ENCODE assay signal across 1 cellular context in the genomic region with DNA sequence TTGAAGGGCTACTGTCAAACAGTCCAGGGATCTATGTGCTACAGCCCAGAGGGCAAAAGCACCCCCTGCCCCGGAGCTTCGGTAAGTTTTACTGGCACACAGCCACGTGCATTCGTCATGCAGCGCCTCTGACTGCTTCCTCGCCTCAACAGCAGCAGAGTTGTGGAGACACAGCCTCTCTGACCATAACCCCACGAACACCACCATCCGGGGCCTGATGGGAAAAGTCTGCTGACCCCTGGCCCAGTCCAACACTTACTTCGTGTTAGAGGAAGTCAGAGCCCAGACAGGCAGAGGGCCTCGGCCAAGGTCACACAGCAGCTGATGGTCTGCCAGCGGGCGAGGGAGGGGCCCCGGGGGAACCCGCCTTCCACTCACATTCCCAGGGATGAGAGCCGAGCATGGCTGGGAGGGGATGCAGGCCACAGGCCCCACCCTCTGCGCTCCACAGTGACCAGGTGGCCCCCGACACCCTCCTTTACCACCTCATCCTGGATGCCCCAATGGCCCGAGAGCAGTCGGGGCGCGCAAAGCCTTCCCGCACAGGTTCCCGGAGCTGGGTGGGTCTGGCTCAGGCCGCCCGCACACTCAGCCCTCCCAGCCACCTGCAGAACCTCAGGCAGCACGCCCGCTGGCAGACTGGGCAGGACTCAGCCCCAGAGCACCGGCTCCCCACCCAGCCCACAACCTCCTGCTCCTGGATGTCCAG.
TF ChIP-seq lines count a peak whose summit lies in the region.

No MANE protein-coding gene starts in this region.

TF ChIP-seq in HepG2, 621 proteins besides CTCF, POLR2A, EP300 and RAD21 (continued from another document and continues in another):
- TF ChIP-seq ZNF7 (CRISPR knock-in tag; IDR thresholded peaks at IDR 0.05) (no peak), NRL (CRISPR knock-in tag; IDR thresholded peaks at IDR 0.05; ENCODE audit: borderline replicate concordance) (no peak), KDM5B (CRISPR knock-in tag; IDR thresholded peaks at IDR 0.05; ENCODE audit: borderline replicate concordance) (no peak), EED (CRISPR knock-in tag; IDR thresholded peaks at IDR 0.05) (no peak), POLR2AphosphoS2 (IDR thresholded peaks at IDR 0.05; ENCODE audit: low read depth, low read length) (no peak), ZNF776 (CRISPR knock-in tag; IDR thresholded peaks at IDR 0.05) (0 out of 2 replicates have a peak, but pooled peaks have one; percentile 29), ZBTB42 (CRISPR knock-in tag; IDR thresholded peaks at IDR 0.05) (no peak), YY1 (IDR thresholded peaks at IDR 0.05; ENCODE audit: insufficient read depth, insufficient replicate concordance, low read depth, low read length) (no peak), POGZ (CRISPR knock-in tag; IDR thresholded peaks at IDR 0.05) (0 out of 2 replicates have a peak, but pooled peaks have one; percentile 28), KLF12 (CRISPR knock-in tag; IDR thresholded peaks at IDR 0.05; ENCODE audit: borderline replicate concordance) (no peak), HNF4G (IDR thresholded peaks at IDR 0.05; ENCODE audit: borderline replicate concordance, low read depth, low read length) (no peak; the same call in 1 of the 2 replicates), HNF4G (CRISPR knock-in tag; IDR thresholded peaks at IDR 0.05; ENCODE audit: borderline replicate concordance, low read depth) (no peak), NFE2L2 (IDR thresholded peaks at IDR 0.05; ENCODE audit: low read length) (no peak), TEAD2 (CRISPR knock-in tag; IDR thresholded peaks at IDR 0.05) (no peak), CENPX (CRISPR knock-in tag; IDR thresholded peaks at IDR 0.05) (no peak), ZNF678 (CRISPR knock-in tag; IDR thresholded peaks at IDR 0.05) (no peak), SKI (IDR thresholded peaks at IDR 0.05; ENCODE audit: partially characterized antibody) (peak; percentile 36), ZNF138 (CRISPR knock-in tag; IDR thresholded peaks at IDR 0.05; ENCODE audit: low read depth) (no peak), ZBTB20 (CRISPR knock-in tag; IDR thresholded peaks at IDR 0.05; ENCODE audit: borderline replicate concordance, low read depth) (no peak), ZIK1 (CRISPR knock-in tag; IDR thresholded peaks at IDR 0.05; ENCODE audit: borderline replicate concordance, low read depth) (no peak), THAP11 (CRISPR knock-in tag; IDR thresholded peaks at IDR 0.05) (no peak), SETDB1 (CRISPR knock-in tag; IDR thresholded peaks at IDR 0.05; ENCODE audit: borderline replicate concordance) (no peak), ZNF709 (CRISPR knock-in tag; IDR thresholded peaks at IDR 0.05) (no peak), SNAPC2 (CRISPR knock-in tag; IDR thresholded peaks at IDR 0.05) (no peak), HOXA9 (CRISPR knock-in tag; IDR thresholded peaks at IDR 0.05; ENCODE audit: borderline replicate concordance) (no peak), PHF5A (CRISPR knock-in tag; IDR thresholded peaks at IDR 0.05; ENCODE audit: low read depth, unreplicated experiment) (no peak)
- TF ChIP-seq, protein P1, sequence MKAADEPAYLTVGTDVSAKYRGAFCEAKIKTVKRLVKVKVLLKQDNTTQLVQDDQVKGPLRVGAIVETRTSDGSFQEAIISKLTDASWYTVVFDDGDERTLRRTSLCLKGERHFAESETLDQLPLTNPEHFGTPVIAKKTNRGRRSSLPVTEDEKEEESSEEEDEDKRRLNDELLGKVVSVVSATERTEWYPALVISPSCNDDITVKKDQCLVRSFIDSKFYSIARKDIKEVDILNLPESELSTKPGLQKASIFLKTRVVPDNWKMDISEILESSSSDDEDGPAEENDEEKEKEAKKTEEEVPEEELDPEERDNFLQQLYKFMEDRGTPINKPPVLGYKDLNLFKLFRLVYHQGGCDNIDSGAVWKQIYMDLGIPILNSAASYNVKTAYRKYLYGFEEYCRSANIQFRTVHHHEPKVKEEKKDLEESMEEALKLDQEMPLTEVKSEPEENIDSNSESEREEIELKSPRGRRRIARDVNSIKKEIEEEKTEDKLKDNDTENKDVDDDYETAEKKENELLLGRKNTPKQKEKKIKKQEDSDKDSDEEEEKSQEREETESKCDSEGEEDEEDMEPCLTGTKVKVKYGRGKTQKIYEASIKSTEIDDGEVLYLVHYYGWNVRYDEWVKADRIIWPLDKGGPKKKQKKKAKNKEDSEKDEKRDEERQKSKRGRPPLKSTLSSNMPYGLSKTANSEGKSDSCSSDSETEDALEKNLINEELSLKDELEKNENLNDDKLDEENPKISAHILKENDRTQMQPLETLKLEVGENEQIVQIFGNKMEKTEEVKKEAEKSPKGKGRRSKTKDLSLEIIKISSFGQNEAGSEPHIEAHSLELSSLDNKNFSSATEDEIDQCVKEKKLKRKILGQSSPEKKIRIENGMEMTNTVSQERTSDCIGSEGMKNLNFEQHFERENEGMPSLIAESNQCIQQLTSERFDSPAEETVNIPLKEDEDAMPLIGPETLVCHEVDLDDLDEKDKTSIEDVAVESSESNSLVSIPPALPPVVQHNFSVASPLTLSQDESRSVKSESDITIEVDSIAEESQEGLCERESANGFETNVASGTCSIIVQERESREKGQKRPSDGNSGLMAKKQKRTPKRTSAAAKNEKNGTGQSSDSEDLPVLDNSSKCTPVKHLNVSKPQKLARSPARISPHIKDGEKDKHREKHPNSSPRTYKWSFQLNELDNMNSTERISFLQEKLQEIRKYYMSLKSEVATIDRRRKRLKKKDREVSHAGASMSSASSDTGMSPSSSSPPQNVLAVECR (CRISPR knock-in tag; IDR thresholded peaks at IDR 0.05; ENCODE audit: borderline replicate concordance) = peak; percentile 55; the same call in 1 of the 2 replicates
- TF ChIP-seq, protein P2, sequence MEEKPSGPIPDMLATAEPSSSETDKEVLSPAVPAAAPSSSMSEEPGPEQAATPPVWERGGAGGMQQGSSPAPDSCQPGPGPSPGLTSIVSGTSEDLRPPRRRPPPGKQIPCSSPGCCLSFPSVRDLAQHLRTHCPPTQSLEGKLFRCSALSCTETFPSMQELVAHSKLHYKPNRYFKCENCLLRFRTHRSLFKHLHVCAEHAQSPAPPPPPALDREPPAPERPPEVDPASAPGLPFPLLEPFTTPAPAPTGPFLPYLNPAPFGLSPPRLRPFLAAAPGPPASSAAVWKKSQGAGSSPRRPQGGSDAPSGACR (CRISPR knock-in tag; IDR thresholded peaks at IDR 0.05) = no peak
- TF ChIP-seq, protein P3, sequence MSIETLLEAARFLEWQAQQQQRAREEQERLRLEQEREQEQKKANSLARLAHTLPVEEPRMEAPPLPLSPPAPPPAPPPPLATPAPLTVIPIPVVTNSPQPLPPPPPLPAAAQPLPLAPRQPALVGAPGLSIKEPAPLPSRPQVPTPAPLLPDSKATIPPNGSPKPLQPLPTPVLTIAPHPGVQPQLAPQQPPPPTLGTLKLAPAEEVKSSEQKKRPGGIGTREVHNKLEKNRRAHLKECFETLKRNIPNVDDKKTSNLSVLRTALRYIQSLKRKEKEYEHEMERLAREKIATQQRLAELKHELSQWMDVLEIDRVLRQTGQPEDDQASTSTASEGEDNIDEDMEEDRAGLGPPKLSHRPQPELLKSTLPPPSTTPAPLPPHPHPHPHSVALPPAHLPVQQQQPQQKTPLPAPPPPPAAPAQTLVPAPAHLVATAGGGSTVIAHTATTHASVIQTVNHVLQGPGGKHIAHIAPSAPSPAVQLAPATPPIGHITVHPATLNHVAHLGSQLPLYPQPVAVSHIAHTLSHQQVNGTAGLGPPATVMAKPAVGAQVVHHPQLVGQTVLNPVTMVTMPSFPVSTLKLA (IDR thresholded peaks at IDR 0.05) = no peak
- TF ChIP-seq, protein P4, sequence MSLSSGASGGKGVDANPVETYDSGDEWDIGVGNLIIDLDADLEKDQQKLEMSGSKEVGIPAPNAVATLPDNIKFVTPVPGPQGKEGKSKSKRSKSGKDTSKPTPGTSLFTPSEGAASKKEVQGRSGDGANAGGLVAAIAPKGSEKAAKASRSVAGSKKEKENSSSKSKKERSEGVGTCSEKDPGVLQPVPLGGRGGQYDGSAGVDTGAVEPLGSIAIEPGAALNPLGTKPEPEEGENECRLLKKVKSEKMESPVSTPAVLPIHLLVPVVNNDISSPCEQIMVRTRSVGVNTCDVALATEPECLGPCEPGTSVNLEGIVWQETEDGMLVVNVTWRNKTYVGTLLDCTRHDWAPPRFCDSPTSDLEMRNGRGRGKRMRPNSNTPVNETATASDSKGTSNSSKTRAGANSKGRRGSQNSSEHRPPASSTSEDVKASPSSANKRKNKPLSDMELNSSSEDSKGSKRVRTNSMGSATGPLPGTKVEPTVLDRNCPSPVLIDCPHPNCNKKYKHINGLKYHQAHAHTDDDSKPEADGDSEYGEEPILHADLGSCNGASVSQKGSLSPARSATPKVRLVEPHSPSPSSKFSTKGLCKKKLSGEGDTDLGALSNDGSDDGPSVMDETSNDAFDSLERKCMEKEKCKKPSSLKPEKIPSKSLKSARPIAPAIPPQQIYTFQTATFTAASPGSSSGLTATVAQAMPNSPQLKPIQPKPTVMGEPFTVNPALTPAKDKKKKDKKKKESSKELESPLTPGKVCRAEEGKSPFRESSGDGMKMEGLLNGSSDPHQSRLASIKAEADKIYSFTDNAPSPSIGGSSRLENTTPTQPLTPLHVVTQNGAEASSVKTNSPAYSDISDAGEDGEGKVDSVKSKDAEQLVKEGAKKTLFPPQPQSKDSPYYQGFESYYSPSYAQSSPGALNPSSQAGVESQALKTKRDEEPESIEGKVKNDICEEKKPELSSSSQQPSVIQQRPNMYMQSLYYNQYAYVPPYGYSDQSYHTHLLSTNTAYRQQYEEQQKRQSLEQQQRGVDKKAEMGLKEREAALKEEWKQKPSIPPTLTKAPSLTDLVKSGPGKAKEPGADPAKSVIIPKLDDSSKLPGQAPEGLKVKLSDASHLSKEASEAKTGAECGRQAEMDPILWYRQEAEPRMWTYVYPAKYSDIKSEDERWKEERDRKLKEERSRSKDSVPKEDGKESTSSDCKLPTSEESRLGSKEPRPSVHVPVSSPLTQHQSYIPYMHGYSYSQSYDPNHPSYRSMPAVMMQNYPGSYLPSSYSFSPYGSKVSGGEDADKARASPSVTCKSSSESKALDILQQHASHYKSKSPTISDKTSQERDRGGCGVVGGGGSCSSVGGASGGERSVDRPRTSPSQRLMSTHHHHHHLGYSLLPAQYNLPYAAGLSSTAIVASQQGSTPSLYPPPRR (CRISPR knock-in tag; IDR thresholded peaks at IDR 0.05; ENCODE audit: borderline replicate concordance) = no peak
- TF ChIP-seq, protein P5, sequence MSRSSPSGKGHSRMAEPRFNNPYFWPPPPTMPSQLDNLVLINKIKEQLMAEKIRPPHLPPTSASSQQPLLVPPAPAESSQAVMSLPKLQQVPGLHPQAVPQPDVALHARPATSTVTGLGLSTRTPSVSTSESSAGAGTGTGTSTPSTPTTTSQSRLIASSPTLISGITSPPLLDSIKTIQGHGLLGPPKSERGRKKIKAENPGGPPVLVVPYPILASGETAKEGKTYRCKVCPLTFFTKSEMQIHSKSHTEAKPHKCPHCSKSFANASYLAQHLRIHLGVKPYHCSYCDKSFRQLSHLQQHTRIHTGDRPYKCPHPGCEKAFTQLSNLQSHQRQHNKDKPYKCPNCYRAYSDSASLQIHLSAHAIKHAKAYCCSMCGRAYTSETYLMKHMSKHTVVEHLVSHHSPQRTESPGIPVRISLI (CRISPR knock-in tag; IDR thresholded peaks at IDR 0.05; ENCODE audit: borderline replicate concordance) = no peak
- TF ChIP-seq, protein P6, sequence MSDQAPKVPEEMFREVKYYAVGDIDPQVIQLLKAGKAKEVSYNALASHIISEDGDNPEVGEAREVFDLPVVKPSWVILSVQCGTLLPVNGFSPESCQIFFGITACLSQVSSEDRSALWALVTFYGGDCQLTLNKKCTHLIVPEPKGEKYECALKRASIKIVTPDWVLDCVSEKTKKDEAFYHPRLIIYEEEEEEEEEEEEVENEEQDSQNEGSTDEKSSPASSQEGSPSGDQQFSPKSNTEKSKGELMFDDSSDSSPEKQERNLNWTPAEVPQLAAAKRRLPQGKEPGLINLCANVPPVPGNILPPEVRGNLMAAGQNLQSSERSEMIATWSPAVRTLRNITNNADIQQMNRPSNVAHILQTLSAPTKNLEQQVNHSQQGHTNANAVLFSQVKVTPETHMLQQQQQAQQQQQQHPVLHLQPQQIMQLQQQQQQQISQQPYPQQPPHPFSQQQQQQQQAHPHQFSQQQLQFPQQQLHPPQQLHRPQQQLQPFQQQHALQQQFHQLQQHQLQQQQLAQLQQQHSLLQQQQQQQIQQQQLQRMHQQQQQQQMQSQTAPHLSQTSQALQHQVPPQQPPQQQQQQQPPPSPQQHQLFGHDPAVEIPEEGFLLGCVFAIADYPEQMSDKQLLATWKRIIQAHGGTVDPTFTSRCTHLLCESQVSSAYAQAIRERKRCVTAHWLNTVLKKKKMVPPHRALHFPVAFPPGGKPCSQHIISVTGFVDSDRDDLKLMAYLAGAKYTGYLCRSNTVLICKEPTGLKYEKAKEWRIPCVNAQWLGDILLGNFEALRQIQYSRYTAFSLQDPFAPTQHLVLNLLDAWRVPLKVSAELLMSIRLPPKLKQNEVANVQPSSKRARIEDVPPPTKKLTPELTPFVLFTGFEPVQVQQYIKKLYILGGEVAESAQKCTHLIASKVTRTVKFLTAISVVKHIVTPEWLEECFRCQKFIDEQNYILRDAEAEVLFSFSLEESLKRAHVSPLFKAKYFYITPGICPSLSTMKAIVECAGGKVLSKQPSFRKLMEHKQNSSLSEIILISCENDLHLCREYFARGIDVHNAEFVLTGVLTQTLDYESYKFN (CRISPR knock-in tag; conservative IDR thresholded peaks at IDR 0.05) = 0 out of 2 replicates have a peak, but pooled peaks have one; percentile 24
- TF ChIP-seq, protein P7, sequence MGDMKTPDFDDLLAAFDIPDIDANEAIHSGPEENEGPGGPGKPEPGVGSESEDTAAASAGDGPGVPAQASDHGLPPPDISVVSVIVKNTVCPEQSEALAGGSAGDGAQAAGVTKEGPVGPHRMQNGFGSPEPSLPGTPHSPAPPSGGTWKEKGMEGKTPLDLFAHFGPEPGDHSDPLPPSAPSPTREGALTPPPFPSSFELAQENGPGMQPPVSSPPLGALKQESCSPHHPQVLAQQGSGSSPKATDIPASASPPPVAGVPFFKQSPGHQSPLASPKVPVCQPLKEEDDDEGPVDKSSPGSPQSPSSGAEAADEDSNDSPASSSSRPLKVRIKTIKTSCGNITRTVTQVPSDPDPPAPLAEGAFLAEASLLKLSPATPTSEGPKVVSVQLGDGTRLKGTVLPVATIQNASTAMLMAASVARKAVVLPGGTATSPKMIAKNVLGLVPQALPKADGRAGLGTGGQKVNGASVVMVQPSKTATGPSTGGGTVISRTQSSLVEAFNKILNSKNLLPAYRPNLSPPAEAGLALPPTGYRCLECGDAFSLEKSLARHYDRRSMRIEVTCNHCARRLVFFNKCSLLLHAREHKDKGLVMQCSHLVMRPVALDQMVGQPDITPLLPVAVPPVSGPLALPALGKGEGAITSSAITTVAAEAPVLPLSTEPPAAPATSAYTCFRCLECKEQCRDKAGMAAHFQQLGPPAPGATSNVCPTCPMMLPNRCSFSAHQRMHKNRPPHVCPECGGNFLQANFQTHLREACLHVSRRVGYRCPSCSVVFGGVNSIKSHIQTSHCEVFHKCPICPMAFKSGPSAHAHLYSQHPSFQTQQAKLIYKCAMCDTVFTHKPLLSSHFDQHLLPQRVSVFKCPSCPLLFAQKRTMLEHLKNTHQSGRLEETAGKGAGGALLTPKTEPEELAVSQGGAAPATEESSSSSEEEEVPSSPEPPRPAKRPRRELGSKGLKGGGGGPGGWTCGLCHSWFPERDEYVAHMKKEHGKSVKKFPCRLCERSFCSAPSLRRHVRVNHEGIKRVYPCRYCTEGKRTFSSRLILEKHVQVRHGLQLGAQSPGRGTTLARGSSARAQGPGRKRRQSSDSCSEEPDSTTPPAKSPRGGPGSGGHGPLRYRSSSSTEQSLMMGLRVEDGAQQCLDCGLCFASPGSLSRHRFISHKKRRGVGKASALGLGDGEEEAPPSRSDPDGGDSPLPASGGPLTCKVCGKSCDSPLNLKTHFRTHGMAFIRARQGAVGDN (CRISPR knock-in tag; IDR thresholded peaks at IDR 0.05) = peak; percentile 80
